ENCODE assay signal across 30 cellular contexts in the genomic region with DNA sequence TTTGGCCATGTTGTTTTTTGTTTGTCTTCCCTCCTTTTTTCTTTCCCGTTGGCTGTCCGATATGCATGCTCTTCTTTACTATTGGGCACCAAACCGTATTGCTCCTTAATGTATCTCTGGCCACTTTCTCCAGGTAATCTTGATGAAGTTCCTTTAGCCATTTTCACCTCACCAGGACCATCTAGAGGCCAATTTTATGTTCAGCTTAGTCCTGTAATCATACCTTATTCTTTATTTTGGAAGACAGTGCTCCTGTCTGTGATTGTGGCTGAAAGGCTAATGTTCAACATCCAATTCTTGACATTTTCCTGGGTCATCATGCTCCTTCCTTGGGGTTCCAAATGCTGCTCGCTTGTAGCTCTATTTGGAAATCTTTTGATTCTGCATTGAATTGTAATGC.
"Had no signal": no experiment of that assay in that cellular context is flagged by ENCODE, and none has a peak within 500 bp of the region (broad histone marks: within the 10 kb centered on the region; RNA-seq: fewer than 3 reads in every experiment).

No MANE protein-coding gene starts in this region.

- DNase-seq: hypothalamus; immature natural killer cell; kidney; left colon; left lung; midbrain; mucosa of descending colon; naive thymus-derived CD4-positive, alpha-beta T cell; nucleus accumbens; pancreas; posterior cingulate gyrus; retina; right cardiac atrium; stimulated activated CD4-positive, alpha-beta T cell treated with anti-CD3 and anti-CD28 coated beads, Interleukin-12 subunit alpha, Interleukin-12 subunit beta, amount 100 ng/mL, for 4 hours; stimulated activated CD4-positive, alpha-beta T cell treated with anti-CD3 and anti-CD28 coated beads, Interleukin-15, amount 100 ng/mL, for 24 hours; stimulated activated CD4-positive, alpha-beta T cell treated with anti-CD3 and anti-CD28 coated beads, Interleukin-2, amount 100 ng/mL, for 24 hours; stimulated activated CD4-positive, alpha-beta T cell treated with anti-CD3 and anti-CD28 coated beads, Interleukin-4, amount 100 ng/mL, for 1 hour; stimulated activated naive CD4-positive, alpha-beta T cell; stimulated activated naive CD8-positive, alpha-beta T cell treated with anti-CD3 and anti-CD28 coated beads, Interleukin-15, amount 100 ng/mL, for 72 hours; substantia nigra; uterus had no signal

- H3K4me1 ChIP-seq: left lung, pancreas, prostate gland, tibial nerve, uterus had no signal

- H3K4me3 Mint-ChIP-seq: immature natural killer cell; naive thymus-derived CD4-positive, alpha-beta T cell; nephron; neural crest cell; stimulated activated naive CD8-positive, alpha-beta T cell treated with anti-CD3 and anti-CD28 coated beads, Interleukin-15, amount 100 ng/mL, for 72 hours; type B pancreatic cell had no signal

- H3K27ac ChIP-seq: left lung, pancreas, prostate gland, skin epidermis, tibial nerve, uterus had no signal

- H3K36me3 ChIP-seq: left lung, pancreas, prostate gland, tibial nerve, uterus had no signal

- H3K27ac Mint-ChIP-seq: immature natural killer cell; naive thymus-derived CD4-positive, alpha-beta T cell; nephron; stimulated activated naive CD8-positive, alpha-beta T cell treated with anti-CD3 and anti-CD28 coated beads, Interleukin-15, amount 100 ng/mL, for 72 hours; type B pancreatic cell had no signal

- H3K4me1 Mint-ChIP-seq: neural crest cell had no signal

- H3K4me3 ChIP-seq: left lung, lung, mucosa of descending colon, pancreas, prostate gland, skin epidermis, tibial nerve, uterus had no signal

- FAIRE-seq: islet of Langerhans, kidney, pancreas had no signal

- ATAC-seq: left colon; left lung; mucosa of descending colon; naive thymus-derived CD4-positive, alpha-beta T cell; pancreas; right cardiac atrium; sciatic nerve; stimulated activated naive CD8-positive, alpha-beta T cell treated with anti-CD3 and anti-CD28 coated beads, Interleukin-15, amount 100 ng/mL, for 72 hours had no signal

- H3K27me3 Mint-ChIP-seq: type B pancreatic cell had no signal

- H3K9me3 Mint-ChIP-seq: immature natural killer cell; nephron; neural crest cell; stimulated activated naive CD8-positive, alpha-beta T cell treated with anti-CD3 and anti-CD28 coated beads, Interleukin-15, amount 100 ng/mL, for 72 hours; type B pancreatic cell had no signal

- H3K27me3 ChIP-seq: left lung, pancreas, tibial nerve, uterus had no signal

- H3K9me3 ChIP-seq: left lung, mucosa of descending colon, pancreas, prostate gland, tibial nerve, uterus had no signal
